Comparison of ENCODE assay signal across 20 cellular contexts in genomic region chr3:48748754-48749153, GRCh38. TPM values are rescaled to one million over a fixed set of nuclear protein-coding genes. Genes with fewer than 3 reads are reported as not detected.
DNase-seq lines count a peak whose midpoint lies in the region; ATAC-seq and TF ChIP-seq lines count a peak whose summit lies in the region.
"Had no signal": no experiment of that assay in that cellular context is flagged by ENCODE, and none has a peak within 500 bp of the region (broad histone marks: within the 10 kb centered on the region; RNA-seq: fewer than 3 reads in every experiment).

No MANE protein-coding gene starts in this region.

- H3K27me3 Mint-ChIP-seq in H9 (ENCODE audit: low read depth): no peaks in the 10 kb centered on the region

- no peak overlapping the region for H2BK20ac ChIP-seq in H9 (ENCODE audit: low read depth, low read length, poor library complexity, severe bottlenecking)

- H3K4me1 Mint-ChIP-seq in H9: no peaks in the 10 kb centered on the region

- H2BK12ac ChIP-seq in H9 (ENCODE audit: insufficient read length, low read depth, low read length): no peak overlapping the region

- H3K4me2 ChIP-seq in H9 (ENCODE audit: insufficient read depth, insufficient read length, low read length) (no peak overlapping the region), PC-3 (ENCODE audit: low read length) (no peak overlapping the region)

- no peak overlapping the region for H4K5ac ChIP-seq in H9 (ENCODE audit: insufficient read length, low read depth, low read length)

- H3K56ac ChIP-seq in H9 (ENCODE audit: insufficient read length, low read depth, low read length): no peak overlapping the region

- H3T11ph ChIP-seq in H9 (ENCODE audit: low read length): no peak overlapping the region

- H3K4ac ChIP-seq in H9 (ENCODE audit: low read depth, low read length): no peak overlapping the region

- H3K14ac ChIP-seq in H9 (ENCODE audit: insufficient read depth, low read length): no peak overlapping the region

- H4K20me1 ChIP-seq in H9 (ENCODE audit: control insufficient read depth, insufficient read depth, insufficient read length) (no peaks in the 10 kb centered on the region), PC-3 (ENCODE audit: low read length) (no peaks in the 10 kb centered on the region)

- no peaks in the 10 kb centered on the region for H3K23me2 ChIP-seq in H9 (ENCODE audit: insufficient read length, low read depth, low read length, poor library complexity, severe bottlenecking)

- H3K9me2 ChIP-seq in PC-3 (replicated peaks; ENCODE audit: low read length): no peaks in the 10 kb centered on the region

- H3K4me1 ChIP-seq in right lobe of liver: peaks cover 0 to 20% (median 13%) of the 10 kb centered on the region in 4 donors
- H3K4me1 ChIP-seq in skeletal muscle tissue (ENCODE audit: control insufficient read depth in 3 of 3, insufficient read depth in 3 of 3, low read length in 3 of 3): peaks cover 20 to 31% (median 25%) of the 10 kb centered on the region in 3 donors
- no peaks in the 10 kb centered on the region for H3K4me1 ChIP-seq in H9 (ENCODE audit: insufficient read depth, low read length)
- H3K4me1 ChIP-seq in PC-3 (ENCODE audit: insufficient read depth, low read length): no peaks in the 10 kb centered on the region
- H3K4me1 ChIP-seq in SJCRH30: peaks cover 6% of the 10 kb centered on the region; the same call in 1 of the 2 replicates
- H3K4me1 ChIP-seq: ascending aorta had no signal

- in situ Hi-C loops in ACHN (cut with HindIII; ENCODE audit: low pct_ligation_motif_present, low pct_unique_long_range_greater_than_20kb, low sequenced_read_pairs): no loop called here

- no peak overlapping the region for H3K18ac ChIP-seq in H9 (ENCODE audit: insufficient read length, low read depth, low read length)

- TF ChIP-seq CTCF in dorsolateral prefrontal cortex (IDR thresholded peaks at IDR 0.05 in 54 of 56, conservative IDR thresholded peaks at IDR 0.05 in 2 of 56; ENCODE audit: low read depth in 1 of 56, partially characterized antibody in 56 of 56) (no peak), right lobe of liver (IDR thresholded peaks at IDR 0.05) (no peak), H9 (conservative IDR thresholded peaks at IDR 0.05) (no peak), PC-3 (conservative IDR thresholded peaks at IDR 0.05; ENCODE audit: low read depth, low read length) (no peak)

- H3K4me3 Mint-ChIP-seq in H9: no peak overlapping the region
- H3K4me3 Mint-ChIP-seq: activated CD8-positive, alpha-beta T cell treated with anti-CD3 and anti-CD28 coated beads, Interleukin-2, amount 10 ng/mL, durations not matched to agents 7 days and 5 days; activated T-cell treated with anti-CD3 and anti-CD28 coated beads, Interleukin-2, amount 50 U/mL, for 4 hours; nephron progenitor cell had no signal

- H3K27ac ChIP-seq in dorsolateral prefrontal cortex (peak overlapping the region in 58 of 59 donors; percentile 85 to 100 (median 96)), right lobe of liver (peak overlapping the region in 1 of 3 donors; percentile 33), skeletal muscle tissue (ENCODE audit: low read depth, low read length) (peak overlapping the region; percentile 52), H9 (ENCODE audit: insufficient read length, low read depth, low read length) (no peak overlapping the region), PC-3 (ENCODE audit: low read length) (no peak overlapping the region), SJCRH30 (no peak overlapping the region)
- H3K27ac ChIP-seq: ascending aorta had no signal

- ATAC-seq in right lobe of liver: peak; percentile 17 to 53 (median 28)
- ATAC-seq in PC-3: no peak
- ATAC-seq: activated CD8-positive, alpha-beta T cell treated with anti-CD3 and anti-CD28 coated beads, Interleukin-2, amount 10 ng/mL, durations not matched to agents 7 days and 5 days; activated T-cell treated with anti-CD3 and anti-CD28 coated beads, Interleukin-2, amount 50 U/mL, for 4 hours; K562 had no signal

- no peaks in the 10 kb centered on the region for H3F3A ChIP-seq in PC-3 (ENCODE audit: low read length, unreplicated experiment)

- H4K8ac ChIP-seq in H9 (replicated peaks; ENCODE audit: insufficient read length, low read depth, low read length): no peak overlapping the region

- H4K91ac ChIP-seq in H9 (ENCODE audit: insufficient read length, low read depth, low read length): no peak overlapping the region

- CTCF ChIA-PET in PC-3 (lab: Charles Lee): interaction anchor here (0.6 kb wide), 1 partner anchor 17 kb away, joined by 11 read pairs; no protein-coding TSS in a partner anchor

- H3K27ac Mint-ChIP-seq in H9: 0 out of 7 replicates have a peak overlapping the region, but pooled peaks of 1 of the 3 experiments have one; percentile 40
- H3K27ac Mint-ChIP-seq: activated CD8-positive, alpha-beta T cell treated with anti-CD3 and anti-CD28 coated beads, Interleukin-2, amount 10 ng/mL, durations not matched to agents 7 days and 5 days; nephron progenitor cell had no signal

- H3K9me3 ChIP-seq in right lobe of liver (no peaks in the 10 kb centered on the region), skeletal muscle tissue (ENCODE audit: control insufficient read depth in 3 of 3, low read length in 3 of 3) (no peaks in the 10 kb centered on the region), H9 (ENCODE audit: control insufficient read depth, low read depth, low read length) (no peaks in the 10 kb centered on the region), PC-3 (ENCODE audit: low read length) (no peaks in the 10 kb centered on the region), SJCRH30 (replicated peaks) (no peaks in the 10 kb centered on the region)
- H3K9me3 ChIP-seq: ascending aorta, transverse colon had no signal

- H2AK5ac ChIP-seq in H9 (ENCODE audit: insufficient read length, low read length): no peak overlapping the region

- no peaks in the 10 kb centered on the region for H3K79me2 ChIP-seq in H9 (ENCODE audit: insufficient read depth, low read length)
- H3K79me2 ChIP-seq in PC-3 (ENCODE audit: low read length): no peaks in the 10 kb centered on the region

- 58% methylated on average over 3 of the region's 3 CpGs for WGBS in right lobe of liver (ENCODE audit: insufficient coverage, low coverage, low lambda C conversion rate, missing lambda C conversion rate)
- no CpG with 5 or more reads among the region's 3 CpGs for WGBS in H9 (ENCODE audit: extremely low coverage, insufficient read length, low lambda C conversion rate)

- H2AFZ ChIP-seq in H9 (ENCODE audit: low read length): no peak overlapping the region
- no peak overlapping the region for H2AFZ ChIP-seq in PC-3 (ENCODE audit: low read length)

- no TSS peak for BruUV-seq in PC-3 (replicated peaks; lab: Mats Ljungman, UMichigan)

- H2BK120ac ChIP-seq in H9 (ENCODE audit: low read depth, low read length, poor library complexity, severe bottlenecking): no peak overlapping the region

- peaks cover 0 to 7% (median 5%) of the 10 kb centered on the region in 3 experiments; a peak in 3 of 7 replicates for H3K36me3 Mint-ChIP-seq in H9 (ENCODE audit: insufficient read depth in 1 of 3, low read depth in 3 of 3)

- no peaks in the 10 kb centered on the region for H3K79me1 ChIP-seq in H9 (ENCODE audit: insufficient read depth, low read depth, low read length, poor library complexity, severe bottlenecking)

- H3K4me3 ChIP-seq in dorsolateral prefrontal cortex (no peak overlapping the region), right lobe of liver (no peak overlapping the region), skeletal muscle tissue (ENCODE audit: low read length in 3 of 3) (no peak overlapping the region), PC-3 (ENCODE audit: low read length) (no peak overlapping the region), SJCRH30 (no peak overlapping the region)
- H3K4me3 ChIP-seq: ascending aorta, K562, transverse colon had no signal

- POLR2A ChIA-PET in PC-3 (lab: Charles Lee; ENCODE audit: unreplicated experiment): no interaction called here

- H3K9ac ChIP-seq in skeletal muscle tissue (ENCODE audit: low read depth in 1 of 3, low read length in 3 of 3): no peak overlapping the region
- H3K9ac ChIP-seq in H9 (ENCODE audit: extremely low read depth, insufficient read length, low read length): no peak overlapping the region
- H3K9ac ChIP-seq in PC-3 (ENCODE audit: low read length): no peak overlapping the region

- H3K36me3 ChIP-seq in right lobe of liver (peaks cover 0 to 12% (median 3%) of the 10 kb centered on the region in 4 donors), skeletal muscle tissue (ENCODE audit: control insufficient read depth in 3 of 3, insufficient read depth in 3 of 3, low read length in 3 of 3) (peaks cover 20 to 28% (median 22%) of the 10 kb centered on the region in 3 donors), PC-3 (ENCODE audit: low read depth, low read length) (peaks cover 22% of the 10 kb centered on the region), SJCRH30 (no peaks in the 10 kb centered on the region; the same call in 1 of the 2 replicates)

- TF ChIP-seq POLR2A in right lobe of liver (IDR thresholded peaks at IDR 0.05): no peak

- H2BK15ac ChIP-seq in H9 (ENCODE audit: low read depth, low read length): no peak overlapping the region

- intact Hi-C loops in dorsolateral prefrontal cortex (cut with DNase I) (no loop called here), right lobe of liver (cut with DNase I) (no loop called here), PC-3 (cut with micrococcal nuclease) (no loop called here)

- H2BK5ac ChIP-seq in H9 (ENCODE audit: insufficient read length, low read length): no peak overlapping the region

- no peak overlapping the region for H3K23ac ChIP-seq in H9 (ENCODE audit: insufficient read length, low read depth, low read length)

- no peaks in the 10 kb centered on the region for H3K9me3 Mint-ChIP-seq in H9
- H3K9me3 Mint-ChIP-seq: activated T-cell treated with anti-CD3 and anti-CD28 coated beads, Interleukin-2, amount 50 U/mL, for 4 hours had no signal

- H3K27me3 ChIP-seq in dorsolateral prefrontal cortex: no peaks in the 10 kb centered on the region
- no peaks in the 10 kb centered on the region for H3K27me3 ChIP-seq in right lobe of liver
- no peaks in the 10 kb centered on the region for H3K27me3 ChIP-seq in skeletal muscle tissue (ENCODE audit: control insufficient read depth in 3 of 3, insufficient read depth in 3 of 3, low read length in 3 of 3)
- no peaks in the 10 kb centered on the region for H3K27me3 ChIP-seq in H9 (ENCODE audit: insufficient read depth, low read length)
- no peaks in the 10 kb centered on the region for H3K27me3 ChIP-seq in PC-3 (ENCODE audit: low read length)
- no peaks in the 10 kb centered on the region for H3K27me3 ChIP-seq in SJCRH30
- H3K27me3 ChIP-seq: ascending aorta, transverse colon had no signal

- DNase-seq in MV-4-11 (lab: John Stamatoyannopoulos, UW) (peak; percentile 99), dorsolateral prefrontal cortex (no peak), right lobe of liver (no peak), ACHN (no peak), H9 (no peak), PC-3 (no peak), SJCRH30 (no peak)
- DNase-seq: activated CD8-positive, alpha-beta T cell treated with anti-CD3 and anti-CD28 coated beads, Interleukin-2, amount 10 ng/mL, durations not matched to agents 7 days and 5 days; activated naive CD4-positive, alpha-beta T cell treated with anti-CD3 and anti-CD28 coated beads, Interleukin-2, amount 50 U/mL, for 16 hours; activated T-cell treated with anti-CD3 and anti-CD28 coated beads, Interleukin-2, amount 50 U/mL, for 4 hours; DMS79 treated with DMSO at 0.1 percent for 48 hours; NCI-H1048; NCI-H2029; NCI-H345; nephron progenitor cell; SHP77 treated with DMSO at 0.1 percent for 48 hours; transverse colon had no signal

RNA-seq across cellular contexts. Expression of gene IP6K2, which starts 31.7 kb away (rescaled TPM):
- total RNA-seq in dorsolateral prefrontal cortex: 100 to 1,000 TPM in 31 of 120 experiments, 10 to 100 TPM in 89; 63.9 to 128 (median 92.9) TPM
- 10 to 100 TPM; 25.4 to 31.4 (median 27.4) TPM for total RNA-seq in right lobe of liver
- total RNA-seq in skeletal muscle tissue: 33.9 TPM
- total RNA-seq in H9 (2021): 94.7 and 96.5 TPM in 2 replicates
- total RNA-seq in PC-3 (2014; rRNA removed): 88.1 and 102 TPM in 2 replicates
- 61.2 and 67.3 TPM in 2 replicates for total RNA-seq in SJCRH30 (2014; rRNA removed; shearing (Covaris generic))

Comparison
In these comparisons a context has a peak if more than half of its experiments do, and no peak if none do; other contexts are left out.
1. H3K27ac ChIP-seq: peak in dorsolateral prefrontal cortex (58 of 59) and skeletal muscle tissue (single experiment); none in H9 (single experiment), PC-3 (single experiment) and SJCRH30 (single experiment).